Comparison of ENCODE assay signal across 2 cellular contexts in the genomic region with DNA sequence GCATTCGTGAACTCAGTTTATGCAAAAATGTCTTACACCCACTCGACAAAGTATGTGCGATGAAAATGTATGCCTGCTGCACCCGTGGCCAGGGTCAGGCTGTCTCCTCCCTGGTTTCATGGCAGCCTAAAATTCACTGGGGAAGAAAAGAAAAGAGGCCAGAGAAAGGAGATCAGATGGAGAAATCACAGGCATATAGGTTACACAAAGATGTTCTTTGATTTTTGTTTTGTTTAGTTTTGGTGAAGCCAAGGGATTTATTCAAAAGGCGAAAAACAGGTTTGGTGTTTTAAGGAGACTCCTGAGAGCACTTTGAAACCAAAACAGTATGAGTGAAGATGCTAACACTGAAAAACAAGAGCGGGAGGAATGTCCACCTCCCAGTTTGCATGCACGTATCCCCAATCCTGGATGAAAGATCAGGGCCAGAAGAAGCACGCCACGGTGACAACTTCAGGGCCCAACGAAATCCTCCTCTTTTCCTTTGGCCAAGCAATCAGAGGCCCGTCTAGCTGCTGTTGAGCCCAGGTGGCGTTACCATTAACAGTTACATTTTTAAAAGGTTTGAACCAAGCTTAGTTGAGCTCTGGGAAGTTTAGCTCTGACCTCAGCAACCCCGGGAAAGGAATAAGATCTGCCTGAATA.
TF ChIP-seq lines count a peak whose summit lies in the region.

No MANE protein-coding gene starts in this region.

TF ChIP-seq in H1, 55 proteins besides CTCF, POLR2A, EP300 and RAD21 (continued from another document):
- no peak for TF ChIP-seq NANOG (IDR thresholded peaks at IDR 0.05; ENCODE audit: insufficient read depth, low read depth, low read length, poor library complexity, severe bottlenecking)
- TF ChIP-seq, protein P1, sequence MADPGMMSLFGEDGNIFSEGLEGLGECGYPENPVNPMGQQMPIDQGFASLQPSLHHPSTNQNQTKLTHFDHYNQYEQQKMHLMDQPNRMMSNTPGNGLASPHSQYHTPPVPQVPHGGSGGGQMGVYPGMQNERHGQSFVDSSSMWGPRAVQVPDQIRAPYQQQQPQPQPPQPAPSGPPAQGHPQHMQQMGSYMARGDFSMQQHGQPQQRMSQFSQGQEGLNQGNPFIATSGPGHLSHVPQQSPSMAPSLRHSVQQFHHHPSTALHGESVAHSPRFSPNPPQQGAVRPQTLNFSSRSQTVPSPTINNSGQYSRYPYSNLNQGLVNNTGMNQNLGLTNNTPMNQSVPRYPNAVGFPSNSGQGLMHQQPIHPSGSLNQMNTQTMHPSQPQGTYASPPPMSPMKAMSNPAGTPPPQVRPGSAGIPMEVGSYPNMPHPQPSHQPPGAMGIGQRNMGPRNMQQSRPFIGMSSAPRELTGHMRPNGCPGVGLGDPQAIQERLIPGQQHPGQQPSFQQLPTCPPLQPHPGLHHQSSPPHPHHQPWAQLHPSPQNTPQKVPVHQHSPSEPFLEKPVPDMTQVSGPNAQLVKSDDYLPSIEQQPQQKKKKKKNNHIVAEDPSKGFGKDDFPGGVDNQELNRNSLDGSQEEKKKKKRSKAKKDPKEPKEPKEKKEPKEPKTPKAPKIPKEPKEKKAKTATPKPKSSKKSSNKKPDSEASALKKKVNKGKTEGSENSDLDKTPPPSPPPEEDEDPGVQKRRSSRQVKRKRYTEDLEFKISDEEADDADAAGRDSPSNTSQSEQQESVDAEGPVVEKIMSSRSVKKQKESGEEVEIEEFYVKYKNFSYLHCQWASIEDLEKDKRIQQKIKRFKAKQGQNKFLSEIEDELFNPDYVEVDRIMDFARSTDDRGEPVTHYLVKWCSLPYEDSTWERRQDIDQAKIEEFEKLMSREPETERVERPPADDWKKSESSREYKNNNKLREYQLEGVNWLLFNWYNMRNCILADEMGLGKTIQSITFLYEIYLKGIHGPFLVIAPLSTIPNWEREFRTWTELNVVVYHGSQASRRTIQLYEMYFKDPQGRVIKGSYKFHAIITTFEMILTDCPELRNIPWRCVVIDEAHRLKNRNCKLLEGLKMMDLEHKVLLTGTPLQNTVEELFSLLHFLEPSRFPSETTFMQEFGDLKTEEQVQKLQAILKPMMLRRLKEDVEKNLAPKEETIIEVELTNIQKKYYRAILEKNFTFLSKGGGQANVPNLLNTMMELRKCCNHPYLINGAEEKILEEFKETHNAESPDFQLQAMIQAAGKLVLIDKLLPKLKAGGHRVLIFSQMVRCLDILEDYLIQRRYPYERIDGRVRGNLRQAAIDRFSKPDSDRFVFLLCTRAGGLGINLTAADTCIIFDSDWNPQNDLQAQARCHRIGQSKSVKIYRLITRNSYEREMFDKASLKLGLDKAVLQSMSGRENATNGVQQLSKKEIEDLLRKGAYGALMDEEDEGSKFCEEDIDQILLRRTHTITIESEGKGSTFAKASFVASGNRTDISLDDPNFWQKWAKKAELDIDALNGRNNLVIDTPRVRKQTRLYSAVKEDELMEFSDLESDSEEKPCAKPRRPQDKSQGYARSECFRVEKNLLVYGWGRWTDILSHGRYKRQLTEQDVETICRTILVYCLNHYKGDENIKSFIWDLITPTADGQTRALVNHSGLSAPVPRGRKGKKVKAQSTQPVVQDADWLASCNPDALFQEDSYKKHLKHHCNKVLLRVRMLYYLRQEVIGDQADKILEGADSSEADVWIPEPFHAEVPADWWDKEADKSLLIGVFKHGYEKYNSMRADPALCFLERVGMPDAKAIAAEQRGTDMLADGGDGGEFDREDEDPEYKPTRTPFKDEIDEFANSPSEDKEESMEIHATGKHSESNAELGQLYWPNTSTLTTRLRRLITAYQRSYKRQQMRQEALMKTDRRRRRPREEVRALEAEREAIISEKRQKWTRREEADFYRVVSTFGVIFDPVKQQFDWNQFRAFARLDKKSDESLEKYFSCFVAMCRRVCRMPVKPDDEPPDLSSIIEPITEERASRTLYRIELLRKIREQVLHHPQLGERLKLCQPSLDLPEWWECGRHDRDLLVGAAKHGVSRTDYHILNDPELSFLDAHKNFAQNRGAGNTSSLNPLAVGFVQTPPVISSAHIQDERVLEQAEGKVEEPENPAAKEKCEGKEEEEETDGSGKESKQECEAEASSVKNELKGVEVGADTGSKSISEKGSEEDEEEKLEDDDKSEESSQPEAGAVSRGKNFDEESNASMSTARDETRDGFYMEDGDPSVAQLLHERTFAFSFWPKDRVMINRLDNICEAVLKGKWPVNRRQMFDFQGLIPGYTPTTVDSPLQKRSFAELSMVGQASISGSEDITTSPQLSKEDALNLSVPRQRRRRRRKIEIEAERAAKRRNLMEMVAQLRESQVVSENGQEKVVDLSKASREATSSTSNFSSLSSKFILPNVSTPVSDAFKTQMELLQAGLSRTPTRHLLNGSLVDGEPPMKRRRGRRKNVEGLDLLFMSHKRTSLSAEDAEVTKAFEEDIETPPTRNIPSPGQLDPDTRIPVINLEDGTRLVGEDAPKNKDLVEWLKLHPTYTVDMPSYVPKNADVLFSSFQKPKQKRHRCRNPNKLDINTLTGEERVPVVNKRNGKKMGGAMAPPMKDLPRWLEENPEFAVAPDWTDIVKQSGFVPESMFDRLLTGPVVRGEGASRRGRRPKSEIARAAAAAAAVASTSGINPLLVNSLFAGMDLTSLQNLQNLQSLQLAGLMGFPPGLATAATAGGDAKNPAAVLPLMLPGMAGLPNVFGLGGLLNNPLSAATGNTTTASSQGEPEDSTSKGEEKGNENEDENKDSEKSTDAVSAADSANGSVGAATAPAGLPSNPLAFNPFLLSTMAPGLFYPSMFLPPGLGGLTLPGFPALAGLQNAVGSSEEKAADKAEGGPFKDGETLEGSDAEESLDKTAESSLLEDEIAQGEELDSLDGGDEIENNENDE (IDR thresholded peaks at IDR 0.05; ENCODE audit: insufficient replicate concordance, low read length), result no peak
- TF ChIP-seq, protein P2, sequence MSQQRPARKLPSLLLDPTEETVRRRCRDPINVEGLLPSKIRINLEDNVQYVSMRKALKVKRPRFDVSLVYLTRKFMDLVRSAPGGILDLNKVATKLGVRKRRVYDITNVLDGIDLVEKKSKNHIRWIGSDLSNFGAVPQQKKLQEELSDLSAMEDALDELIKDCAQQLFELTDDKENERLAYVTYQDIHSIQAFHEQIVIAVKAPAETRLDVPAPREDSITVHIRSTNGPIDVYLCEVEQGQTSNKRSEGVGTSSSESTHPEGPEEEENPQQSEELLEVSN (IDR thresholded peaks at IDR 0.05), result no peak

TF ChIP-seq in HEK293T, 16 proteins besides CTCF, POLR2A, EP300 and RAD21 (continued from another document):
- TF ChIP-seq, protein P3, sequence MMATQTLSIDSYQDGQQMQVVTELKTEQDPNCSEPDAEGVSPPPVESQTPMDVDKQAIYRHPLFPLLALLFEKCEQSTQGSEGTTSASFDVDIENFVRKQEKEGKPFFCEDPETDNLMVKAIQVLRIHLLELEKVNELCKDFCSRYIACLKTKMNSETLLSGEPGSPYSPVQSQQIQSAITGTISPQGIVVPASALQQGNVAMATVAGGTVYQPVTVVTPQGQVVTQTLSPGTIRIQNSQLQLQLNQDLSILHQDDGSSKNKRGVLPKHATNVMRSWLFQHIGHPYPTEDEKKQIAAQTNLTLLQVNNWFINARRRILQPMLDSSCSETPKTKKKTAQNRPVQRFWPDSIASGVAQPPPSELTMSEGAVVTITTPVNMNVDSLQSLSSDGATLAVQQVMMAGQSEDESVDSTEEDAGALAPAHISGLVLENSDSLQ (IDR thresholded peaks at IDR 0.05), result no peak
- TF ChIP-seq L3MBTL2 (conservative IDR thresholded peaks at IDR 0.05), result no peak
- no peak for TF ChIP-seq FOXM1 (IDR thresholded peaks at IDR 0.05; ENCODE audit: borderline replicate concordance)
- no peak for TF ChIP-seq FOXK2 (IDR thresholded peaks at IDR 0.05)
- TF ChIP-seq HDGF (IDR thresholded peaks at IDR 0.05; ENCODE audit: borderline replicate concordance), result no peak
TF ChIP-seq in HEK293T: peak in this region for 0.
